19 cellular contexts compared by ENCODE assay signal in genomic region chr13:73300718-73301425, GRCh38.
"Had no signal": no experiment of that assay in that cellular context is flagged by ENCODE, and none has a peak within 500 bp of the region (broad histone marks: within the 10 kb centered on the region; RNA-seq: fewer than 3 reads in every experiment).

No MANE protein-coding gene starts in this region.

- H3K4me1 ChIP-seq: heart left ventricle, psoas muscle, suprapubic skin, upper lobe of left lung had no signal

- DNase-seq: activated CD4-positive, CD25-positive, alpha-beta regulatory T cell; activated effector memory CD4-positive, alpha-beta T cell treated with Interleukin-2 at 50 U/mL for 16 hours; activated T-cell treated with anti-CD3 and anti-CD28 coated beads, Interleukin-2, amount 50 U/mL, for 1 hour; amniotic stem cell; dorsolateral prefrontal cortex; esophagus squamous epithelium; foreskin fibroblast; heart left ventricle; occipital lobe; psoas muscle; stimulated activated CD4-positive, alpha-beta T cell treated with anti-CD3 and anti-CD28 coated beads, Interleukin-4, amount 100 ng/mL, for 1 hour; stimulated activated CD8-positive, alpha-beta memory T cell treated with anti-CD3 and anti-CD28 coated beads, Interleukin-4, amount 100 ng/mL, for 48 hours; stimulated activated naive CD8-positive, alpha-beta T cell treated with anti-CD3 and anti-CD28 coated beads, Interleukin-15, Interleukin-2, amounts not matched to agents 100 U/mL and 50 U/mL, for 24 hours; T-helper 2 cell; upper lobe of left lung had no signal

- H3K27ac ChIP-seq: dorsolateral prefrontal cortex, esophagus squamous epithelium, heart left ventricle, psoas muscle, suprapubic skin, upper lobe of left lung had no signal

- H3K4me3 ChIP-seq: dorsolateral prefrontal cortex, esophagus squamous epithelium, heart left ventricle, psoas muscle, suprapubic skin, upper lobe of left lung had no signal

- FAIRE-seq: islet of Langerhans, TTC549 had no signal

- H3K27me3 ChIP-seq: esophagus squamous epithelium, heart left ventricle, suprapubic skin, upper lobe of left lung had no signal

- H3K9me3 ChIP-seq: esophagus squamous epithelium, heart left ventricle, psoas muscle, suprapubic skin, upper lobe of left lung had no signal

- ATAC-seq: heart left ventricle; natural killer cell treated with Interleukin-12 subunit alpha and Interleukin-12 subunit beta and Interleukin-15 and Interleukin-18, amount 100 ng/mL, for 72 hours; psoas muscle; stimulated activated naive CD8-positive, alpha-beta T cell treated with anti-CD3 and anti-CD28 coated beads, Interleukin-15, Interleukin-2, amounts not matched to agents 100 U/mL and 50 U/mL, for 24 hours had no signal

- H3K36me3 ChIP-seq: esophagus squamous epithelium, heart left ventricle, suprapubic skin, upper lobe of left lung had no signal
